In the genomic region with DNA sequence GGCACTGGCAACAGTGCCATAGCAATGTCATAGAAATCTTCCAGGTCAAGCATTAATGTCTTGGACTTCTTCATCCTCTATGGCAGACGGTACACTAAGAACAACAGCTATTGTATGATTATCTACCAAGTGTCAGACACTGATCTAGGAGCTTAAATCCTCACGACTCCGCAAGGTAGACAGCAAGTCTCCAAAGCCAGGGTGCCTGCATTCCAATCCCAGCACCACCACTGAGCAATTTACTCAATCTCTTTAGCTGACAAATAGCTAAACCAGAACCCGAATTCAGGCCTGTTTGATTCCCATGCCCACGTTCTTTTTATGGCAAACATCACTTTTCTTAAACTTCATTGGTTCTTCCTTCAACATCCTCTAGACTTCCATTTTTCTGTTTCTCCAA, we compare ENCODE assay signal across 18 cellular contexts. TPM values are rescaled to one million over a fixed set of nuclear protein-coding genes. Genes with fewer than 3 reads are reported as not detected.
DNase-seq lines count a peak whose midpoint lies in the region; ATAC-seq, FAIRE-seq and TF ChIP-seq lines count a peak whose summit lies in the region.
"Had no signal": no experiment of that assay in that cellular context is flagged by ENCODE, and none has a peak within 500 bp of the region (broad histone marks: within the 10 kb centered on the region; RNA-seq: fewer than 3 reads in every experiment).

No MANE protein-coding gene starts in this region.

- no peaks in the 10 kb centered on the region for H3K9me3 Mint-ChIP-seq in neural progenitor cell
- no peaks in the 10 kb centered on the region for H3K9me3 Mint-ChIP-seq in CD14-positive monocyte
- H3K9me3 Mint-ChIP-seq: neural crest cell had no signal

- H3K4me2 ChIP-seq in A549: peak overlapping the region; percentile 73
- no peak overlapping the region for H3K4me2 ChIP-seq in neural progenitor cell

- peaks cover 22% of the 10 kb centered on the region for H3K4me1 Mint-ChIP-seq in neural progenitor cell
- peaks cover 42% of the 10 kb centered on the region for H3K4me1 Mint-ChIP-seq in CD14-positive monocyte

- intact Hi-C loops in CD14-positive monocyte (cut with micrococcal nuclease): loop anchor here in 1 of 2 donors (5.0 kb wide), 1 partner anchor 34 kb away; no protein-coding TSS in a partner anchor

- no peak overlapping the region for H2AFZ ChIP-seq in neural progenitor cell (replicated peaks)

- no peak for TF ChIP-seq POLR2A in A549 (IDR thresholded peaks at IDR 0.05; ENCODE audit: low read length)

- H3K27me3 ChIP-seq in neural progenitor cell: no peaks in the 10 kb centered on the region
- H3K27me3 ChIP-seq: body of pancreas had no signal

- no peaks in the 10 kb centered on the region for H3K27me3 Mint-ChIP-seq in neural progenitor cell (ENCODE audit: insufficient read depth, low read depth)
- peaks cover 0 to 5% (median 0%) of the 10 kb centered on the region in 3 donors for H3K27me3 Mint-ChIP-seq in CD14-positive monocyte (ENCODE audit: low read depth in 3 of 3)

- no peak for TF ChIP-seq RAD21 in A549 (conservative IDR thresholded peaks at IDR 0.05 in 1 of 2, IDR thresholded peaks at IDR 0.05 in 1 of 2)

- WGBS in A549 (ENCODE audit: missing lambda C conversion rate): 67% methylated on average over 5 of the region's 5 CpGs

- H3K79me2 ChIP-seq in neural progenitor cell (ENCODE audit: low read depth): no peaks in the 10 kb centered on the region

- DNase-seq in A549 (ENCODE audit: low read depth in 1 of 2, low spot score in 1 of 2) (no peak), NCI-H82 (lab: John Stamatoyannopoulos, UW) (peak; percentile 85), neural progenitor cell (ENCODE audit: low spot score) (peak; percentile 57), CD14-positive monocyte (ENCODE audit: low spot score) (no peak), NCI-H2081 (lab: John Stamatoyannopoulos, UW) (no peak), frontal cortex (ENCODE audit: low spot score in 2 of 2) (no peak), left lobe of liver (ENCODE audit: low spot score) (no peak)
- DNase-seq: activated CD8-positive, alpha-beta memory T cell treated with anti-CD3 and anti-CD28 coated beads for 24 hours; activated gamma-delta T cell treated with Interleukin-2 at 50 U/mL for 16 hours; body of pancreas; effector CD8-positive, alpha-beta T cell; glutamatergic neuron; left colon; NCI-H1105 treated with DMSO at 0.1 percent for 48 hours; SHP77 had no signal

- FAIRE-seq in A549 (lab: Jason Lieb, UNC) (no peak), frontal cortex (lab: Jason Lieb, UNC) (no peak)
- FAIRE-seq: TTC549 had no signal

- H3K9ac ChIP-seq in neural progenitor cell: no peak overlapping the region

- POLR2A ChIA-PET in A549 (lab: Yijun Ruan, JAX): interaction anchor here (0.7 kb wide), 1 partner anchor 12 kb away, joined by 3 read pairs; no protein-coding TSS in a partner anchor

- no peak overlapping the region for H3K4me3 Mint-ChIP-seq in neural progenitor cell
- no peak overlapping the region for H3K4me3 Mint-ChIP-seq in CD14-positive monocyte
- H3K4me3 Mint-ChIP-seq: neural crest cell had no signal

- ATAC-seq in A549 (no peak), left lobe of liver (no peak)
- ATAC-seq: body of pancreas had no signal

- H4K20me1 ChIP-seq in neural progenitor cell (ENCODE audit: low read depth): no peaks in the 10 kb centered on the region

- CTCF ChIA-PET in A549 (lab: Yijun Ruan, JAX): interaction anchor here (0.8 to 9.0 kb wide), 5 partner anchors 9 to 32 kb away, joined by 3 to 58 read pairs (median 3); a partner anchor contains a TSS

- TF ChIP-seq CTCF in A549 (IDR thresholded peaks at IDR 0.05) (no peak), neural progenitor cell (IDR thresholded peaks at IDR 0.05) (no peak), CD14-positive monocyte (IDR thresholded peaks at IDR 0.05) (no peak)

- H3K9me3 ChIP-seq in A549: no peaks in the 10 kb centered on the region
- H3K9me3 ChIP-seq in neural progenitor cell (ENCODE audit: low read depth): no peaks in the 10 kb centered on the region
- H3K9me3 ChIP-seq: body of pancreas had no signal

- H3F3A ChIP-seq in neural progenitor cell (ENCODE audit: low read depth): no peaks in the 10 kb centered on the region

- no peak for TF ChIP-seq EP300 in A549 (IDR thresholded peaks at IDR 0.05)

- peak overlapping the region; percentile 60 to 66; a peak in 5 of 6 replicates for H3K27ac ChIP-seq in A549
- H3K27ac ChIP-seq in cingulate gyrus (ENCODE audit: low read depth, low read length): peak overlapping the region; percentile 2
- no peak overlapping the region for H3K27ac ChIP-seq in neural progenitor cell

- H3K4me1 ChIP-seq in A549 (peaks cover 67% of the 10 kb centered on the region), neural progenitor cell (peaks cover 32% of the 10 kb centered on the region)

- H3K27ac Mint-ChIP-seq in neural progenitor cell (no peak overlapping the region), CD14-positive monocyte (no peak overlapping the region)

- no peaks in the 10 kb centered on the region for H3K36me3 ChIP-seq in neural progenitor cell

- H3K36me3 Mint-ChIP-seq in neural progenitor cell (no peaks in the 10 kb centered on the region), CD14-positive monocyte (peaks cover 5 to 7% of the 10 kb centered on the region in 2 donors)

- H3K4me3 ChIP-seq in A549 (no peak overlapping the region), neural progenitor cell (no peak overlapping the region)
- H3K4me3 ChIP-seq: body of pancreas had no signal

TF ChIP-seq in A549, 52 proteins besides CTCF, POLR2A, EP300 and RAD21:
- no peak for TF ChIP-seq SMC3 (IDR thresholded peaks at IDR 0.05)
TF ChIP-seq in A549: peak in this region for 0.

RNA-seq across cellular contexts. Expression of a gene that starts 31.8 kb away (rescaled TPM):
- 20.3 and 24.3 TPM in 2 replicates for polyA plus RNA-seq in A549 (2011; rRNA removed)
- polyA plus RNA-seq in A549 (2012; cell fraction: cytosol; rRNA removed): 9.9 and 11.3 TPM in 2 replicates
- polyA plus RNA-seq in A549 (2012; cell fraction: nucleus; rRNA removed): 19.1 and 24.9 TPM in 2 replicates
- polyA plus RNA-seq in A549 (2017; fragmentation: RNase III; extraction: RNeasy Plus Mini Kit Qiagen cat#74134 plus additional on column Dnase treatment): 12.6 to 15.3 TPM (median 13.7 TPM) in 3 replicates
- polyA minus RNA-seq in A549 (2011; rRNA and poly(A)+ RNA removed): 20.1 and 20.4 TPM in 2 replicates
- total RNA-seq in neural progenitor cell (ENCODE audit: low replicate concordance): 24.1 and 26.7 TPM in 2 replicates
- polyA plus RNA-seq in CD14-positive monocyte: 1 to 10 TPM in 1 of 2 donors, under 1 TPM in 1; 0.83 to 1.2 TPM
- 2.9 TPM for total RNA-seq in frontal cortex
- 11.6 TPM for total RNA-seq in left lobe of liver

Comparison
In these comparisons a context has a peak if more than half of its experiments do, and no peak if none do; other contexts are left out.
1. DNase-seq: peak in NCI-H82 (single experiment) and neural progenitor cell (single experiment); none in A549 (0 of 2), CD14-positive monocyte (single experiment), NCI-H2081 (0 of 2), frontal cortex (0 of 2) and left lobe of liver (single experiment).